Comparison of ENCODE assay signal across 7 cellular contexts in the genomic region with DNA sequence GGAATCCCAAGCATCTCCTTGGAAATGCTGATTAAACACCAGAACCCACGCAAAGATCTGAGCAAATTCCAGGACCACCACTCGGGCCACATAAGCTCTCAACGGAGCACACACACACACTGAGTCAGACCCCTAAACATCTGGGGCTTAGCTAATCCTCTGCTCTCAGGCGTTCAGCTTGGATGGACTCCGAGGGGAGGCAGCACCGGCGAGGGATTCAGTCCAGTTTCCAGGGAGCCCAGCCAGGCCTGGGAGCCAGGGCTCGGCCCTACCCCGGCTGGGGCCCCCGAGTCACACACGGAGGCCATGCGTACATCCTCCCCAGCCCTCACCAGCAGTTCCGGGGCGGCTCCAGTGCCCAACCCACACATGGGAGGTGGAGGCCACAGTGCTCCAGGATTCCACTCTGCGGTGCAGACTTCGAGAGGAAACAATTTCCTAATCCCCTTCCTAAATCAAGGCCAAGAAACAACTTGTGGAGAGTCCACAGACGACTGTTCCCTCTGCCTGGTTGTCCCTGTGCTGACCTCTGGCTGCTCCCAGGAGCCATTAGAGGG.
A peak's percentile ranks its signal among the peaks of the same experiment; 100 is the strongest.
DNase-seq lines count a peak whose midpoint lies in the region; ATAC-seq lines count a peak whose summit lies in the region.

No MANE protein-coding gene starts in this region.

- ATAC-seq in esophagus mucosa (peak; percentile 66), GM18867 (IDR thresholded peaks at IDR 0.05; ENCODE audit: unreplicated experiment) (no peak), GM18870 (IDR thresholded peaks at IDR 0.05; ENCODE audit: unreplicated experiment) (no peak)
- ATAC-seq in activated CD4-positive, CD25-positive, alpha-beta regulatory T cell treated with anti-CD3 and anti-CD28 coated beads, Interleukin-2, amount 50 U/mL, for 24 hours = no peak

- DNase-seq in NCI-H524 (lab: John Stamatoyannopoulos, UW) (peak; percentile 60 to 85), ureter (ENCODE audit: low spot score) (peak; percentile 74)

- no peaks in the 10 kb centered on the region for H3K36me3 ChIP-seq in mucosa of rectum (ENCODE audit: control insufficient read depth in 2 of 2, insufficient read depth in 2 of 2, low read length in 2 of 2)

- no peaks in the 10 kb centered on the region for H3K9me3 ChIP-seq in mucosa of rectum (ENCODE audit: control insufficient read depth in 2 of 2, low read length in 2 of 2)

- H3K4me3 ChIP-seq in mucosa of rectum (ENCODE audit: low read length in 2 of 2) = no peak overlapping the region

- H3K4me1 ChIP-seq in mucosa of rectum (ENCODE audit: control insufficient read depth in 2 of 2, insufficient read depth in 2 of 2, low read length in 2 of 2) = peaks cover 3 to 10% of the 10 kb centered on the region in 2 donors

- no peaks in the 10 kb centered on the region for H3K27me3 ChIP-seq in mucosa of rectum (ENCODE audit: control insufficient read depth in 2 of 2, insufficient read depth in 2 of 2, low read length in 2 of 2)

- H3K27ac ChIP-seq in mucosa of rectum (ENCODE audit: low read depth in 2 of 2, low read length in 2 of 2) = peak overlapping the region; percentile 39 to 56

- H3K9ac ChIP-seq in mucosa of rectum (ENCODE audit: low read depth in 1 of 2, low read length in 2 of 2) = no peak overlapping the region
